In the genomic region with DNA sequence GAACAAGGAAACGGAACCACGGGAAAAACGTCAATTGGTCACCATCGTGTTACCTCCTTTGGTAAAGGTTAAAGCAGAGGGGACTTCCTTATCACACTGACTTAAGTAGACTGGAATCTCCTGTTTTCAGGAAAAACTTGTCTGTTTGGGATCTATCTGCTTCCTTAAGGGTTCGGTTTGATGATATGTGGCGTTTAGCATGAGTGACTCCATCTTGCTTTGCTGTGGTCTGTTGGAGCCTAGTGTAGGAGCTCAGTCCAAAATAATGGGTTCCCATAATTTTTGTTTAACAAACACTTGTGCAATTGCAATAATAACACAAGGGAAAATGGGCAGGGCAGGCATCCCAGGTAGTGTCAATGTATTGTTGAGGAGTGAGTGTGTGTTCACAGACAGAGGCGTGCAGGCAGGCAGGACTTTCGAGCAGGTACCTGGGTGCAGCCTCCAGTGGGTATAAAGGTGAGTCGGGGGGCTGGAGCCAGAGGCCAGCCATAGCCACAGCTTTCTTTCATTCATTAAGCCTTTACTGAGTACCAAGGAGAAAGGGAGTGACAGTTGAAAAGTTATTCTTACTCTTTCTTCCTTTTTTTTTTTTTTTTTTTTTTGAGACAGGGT, we compare ENCODE assay signal across 28 cellular contexts. TPM values are rescaled to one million over a fixed set of nuclear protein-coding genes. Genes with fewer than 3 reads are reported as not detected.
DNase-seq lines count a peak whose midpoint lies in the region; ATAC-seq, FAIRE-seq and TF ChIP-seq lines count a peak whose summit lies in the region.
"Had no signal": no experiment of that assay in that cellular context is flagged by ENCODE, and none has a peak within 500 bp of the region (broad histone marks: within the 10 kb centered on the region; RNA-seq: fewer than 3 reads in every experiment).

No MANE protein-coding gene starts in this region.

- in situ Hi-C loops in K562 (cut with MboI), result loop anchor here (25.0 kb wide), 1 partner anchor 317 kb away; no protein-coding TSS in a partner anchor

- no TSS peak for BruUV-seq in K562 (replicated peaks; lab: Mats Ljungman, UMichigan)

- H3K27me3 Mint-ChIP-seq in activated naive CD8-positive, alpha-beta T cell treated with anti-CD3 and anti-CD28 coated beads, Interleukin-2, amount 10 ng/mL, durations not matched to agents 7 days and 5 days, result peaks cover 2% of the 10 kb centered on the region
- no peaks in the 10 kb centered on the region for H3K27me3 Mint-ChIP-seq in activated naive CD8-positive, alpha-beta T cell treated with anti-CD3 and anti-CD28 coated beads for 36 hours
- no peaks in the 10 kb centered on the region for H3K27me3 Mint-ChIP-seq in T-cell
- H3K27me3 Mint-ChIP-seq: CD8-positive, alpha-beta memory T cell had no signal

- intact Hi-C loops in K562 (cut with micrococcal nuclease), result no loop called here
- intact Hi-C loops in aorta (cut with DNase I), result loop anchor here (10.0 kb wide), 1 partner anchor 46 kb away; a partner anchor contains a TSS

- H3K4me3 Mint-ChIP-seq in activated naive CD8-positive, alpha-beta T cell treated with anti-CD3 and anti-CD28 coated beads, Interleukin-2, amount 10 ng/mL, durations not matched to agents 7 days and 5 days, result no peak overlapping the region
- no peak overlapping the region for H3K4me3 Mint-ChIP-seq in activated naive CD8-positive, alpha-beta T cell treated with anti-CD3 and anti-CD28 coated beads for 36 hours
- H3K4me3 Mint-ChIP-seq in T-cell, result no peak overlapping the region
- H3K4me3 Mint-ChIP-seq: HFFc6 had no signal

- no peak overlapping the region for H3K27ac ChIP-seq in K562 (ENCODE audit: extremely low read depth, low read depth, low read length)
- no peak overlapping the region for H3K27ac ChIP-seq in osteoblast (ENCODE audit: low read depth, low read length)
- H3K27ac ChIP-seq in aorta (ENCODE audit: low read depth in 1 of 2, low read length in 2 of 2), result no peak overlapping the region
- H3K27ac ChIP-seq: C4-2B, HL-60, SJCRH30 had no signal

- H2AFZ ChIP-seq in K562 (ENCODE audit: low read depth, low read length), result no peak overlapping the region
- H2AFZ ChIP-seq in osteoblast (ENCODE audit: low read length), result no peak overlapping the region

- no peak overlapping the region for H3K27ac Mint-ChIP-seq in activated naive CD8-positive, alpha-beta T cell treated with anti-CD3 and anti-CD28 coated beads, Interleukin-2, amount 10 ng/mL, durations not matched to agents 7 days and 5 days
- no peak overlapping the region for H3K27ac Mint-ChIP-seq in activated naive CD8-positive, alpha-beta T cell treated with anti-CD3 and anti-CD28 coated beads for 36 hours
- no peak overlapping the region for H3K27ac Mint-ChIP-seq in T-cell
- H3K27ac Mint-ChIP-seq: HFFc6 had no signal

- H3K27me3 ChIP-seq in K562 (ENCODE audit: control insufficient read depth in 2 of 2, insufficient read depth in 2 of 2, low read length in 2 of 2) (peaks cover 17 to 20% of the 10 kb centered on the region in 2 experiments; a peak in 4 of 5 replicates), osteoblast (ENCODE audit: insufficient read depth, low read length) (peaks cover 4% of the 10 kb centered on the region), aorta (ENCODE audit: control insufficient read depth in 1 of 2, insufficient read depth in 2 of 2, low read length in 1 of 2) (no peaks in the 10 kb centered on the region)
- H3K27me3 ChIP-seq: SJCRH30 had no signal

- peak; percentile 13 for DNase-seq in activated naive CD8-positive, alpha-beta T cell treated with anti-CD3 and anti-CD28 coated beads, Interleukin-2, amount 10 ng/mL, durations not matched to agents 7 days and 5 days
- DNase-seq in activated naive CD8-positive, alpha-beta T cell treated with anti-CD3 and anti-CD28 coated beads for 36 hours, result no peak
- DNase-seq in K562 (ENCODE audit: extremely low read depth in 1 of 4, low spot score in 3 of 4), result no peak
- DNase-seq in osteoblast (ENCODE audit: insufficient read length, low spot score, missing footprints), result peak; percentile 13
- DNase-seq in aorta, result peak; percentile 30 to 57
- no peak for DNase-seq in T-cell
- DNase-seq: CD8-positive, alpha-beta memory T cell; DMS 273 treated with DMSO at 0.1 percent for 48 hours; DMS79; EL; GDM1; GOT3; HFFc6; Karpas-422; NCI-H1105 treated with DMSO at 0.1 percent for 48 hours; NCI-H2029; NCI-H446; NCI-H524 treated with DMSO at 0.1 percent for 48 hours; NCI-H82; NK-92 treated with Interleukin-12 subunit alpha and Interleukin-12 subunit beta, amount 100 ng/mL, for 24 hours; PC-3; SJCRH30 had no signal

- TF ChIP-seq EP300 in K562 (IDR thresholded peaks at IDR 0.05; ENCODE audit: low read length), result no peak

- H3K9me3 ChIP-seq in K562 (replicated peaks; ENCODE audit: control insufficient read depth, insufficient read depth, low read depth, low read length) (no peaks in the 10 kb centered on the region), osteoblast (ENCODE audit: low read depth, low read length) (no peaks in the 10 kb centered on the region), aorta (ENCODE audit: control insufficient read depth, low read length) (no peaks in the 10 kb centered on the region)
- H3K9me3 ChIP-seq: HAP-1, SJCRH30 had no signal

- H3K4me1 ChIP-seq in K562 (replicated peaks in 1 of 2; ENCODE audit: control insufficient read depth in 2 of 2, insufficient read depth in 2 of 2, low read length in 2 of 2), result peaks cover 2 to 13% of the 10 kb centered on the region in 2 experiments; a peak in 4 of 5 replicates
- peaks cover 2% of the 10 kb centered on the region for H3K4me1 ChIP-seq in osteoblast (ENCODE audit: insufficient read depth, low read length)
- H3K4me1 ChIP-seq in aorta (ENCODE audit: control insufficient read depth in 1 of 2, insufficient read depth in 2 of 2, low read length in 2 of 2), result no peaks in the 10 kb centered on the region
- H3K4me1 ChIP-seq: SJCRH30 had no signal

- H4K20me1 ChIP-seq in K562 (replicated peaks; ENCODE audit: control insufficient read depth, insufficient read depth, low read length) (no peaks in the 10 kb centered on the region), osteoblast (ENCODE audit: insufficient read depth, low read length) (no peaks in the 10 kb centered on the region)

- no peaks in the 10 kb centered on the region for H3K9me3 Mint-ChIP-seq in activated naive CD8-positive, alpha-beta T cell treated with anti-CD3 and anti-CD28 coated beads, Interleukin-2, amount 10 ng/mL, durations not matched to agents 7 days and 5 days
- H3K9me3 Mint-ChIP-seq in activated naive CD8-positive, alpha-beta T cell treated with anti-CD3 and anti-CD28 coated beads for 36 hours, result no peaks in the 10 kb centered on the region
- no peaks in the 10 kb centered on the region for H3K9me3 Mint-ChIP-seq in T-cell
- H3K9me3 Mint-ChIP-seq: CD8-positive, alpha-beta memory T cell; HFFc6 had no signal

- H3K79me2 ChIP-seq in K562 (ENCODE audit: control insufficient read depth, insufficient read depth, low read length), result peaks cover 3% of the 10 kb centered on the region; the same call in 2 of the 3 replicates
- H3K79me2 ChIP-seq in osteoblast (ENCODE audit: insufficient read depth, low read length), result no peaks in the 10 kb centered on the region

- H3K9me1 ChIP-seq in K562 (ENCODE audit: control insufficient read depth, insufficient read depth, low read length), result no peaks in the 10 kb centered on the region

- no peaks in the 10 kb centered on the region for H3K36me3 ChIP-seq in K562 (ENCODE audit: control insufficient read depth, insufficient read depth, low read length)
- no peaks in the 10 kb centered on the region for H3K36me3 ChIP-seq in osteoblast (ENCODE audit: insufficient read depth, low read length)
- no peaks in the 10 kb centered on the region for H3K36me3 ChIP-seq in aorta (ENCODE audit: control insufficient read depth in 1 of 2, insufficient read depth in 2 of 2, low read length in 1 of 2)
- H3K36me3 ChIP-seq: HAP-1, SJCRH30 had no signal

- no peak for TF ChIP-seq RAD21 in K562 (CRISPR knock-in tag; conservative IDR thresholded peaks at IDR 0.05 in 1 of 2, IDR thresholded peaks at IDR 0.05 in 1 of 2)

- POLR2A ChIA-PET in activated naive CD8-positive, alpha-beta T cell treated with anti-CD3 and anti-CD28 coated beads, Interleukin-2, amount 10 ng/mL, durations not matched to agents 7 days and 5 days (lab: Charles Lee), result no interaction called here
- POLR2A ChIA-PET in K562 (lab: Yijun Ruan, JAX), result no interaction called here
- POLR2A ChIA-PET in T-cell (lab: Charles Lee), result interaction anchor here in 1 of 2 donors (0.6 kb wide), 1 partner anchor 1112 kb away, joined by 3 read pairs; a partner anchor contains a TSS

- H3K4me3 ChIP-seq in K562 (no peak overlapping the region), osteoblast (ENCODE audit: insufficient read depth, low read length) (no peak overlapping the region), aorta (ENCODE audit: low read length in 2 of 2) (no peak overlapping the region)
- H3K4me3 ChIP-seq: GM12878, HAP-1, SJCRH30 had no signal

- H3K4me2 ChIP-seq in K562 (ENCODE audit: insufficient read depth, low read length) (no peak overlapping the region), osteoblast (ENCODE audit: insufficient read depth, low read length) (no peak overlapping the region)

- no peak for FAIRE-seq in K562 (lab: Jason Lieb, UNC)
- FAIRE-seq: GM12878 had no signal

- no peak for TF ChIP-seq CTCF in K562 (IDR thresholded peaks at IDR 0.05 in 2 of 3, conservative IDR thresholded peaks at IDR 0.05 in 1 of 3; ENCODE audit: insufficient read depth in 2 of 3, low read depth in 1 of 3, low read length in 3 of 3)
- TF ChIP-seq CTCF in osteoblast (IDR thresholded peaks at IDR 0.05; ENCODE audit: extremely low read depth, low read depth, low read length), result no peak

- no peak overlapping the region for H3K9ac ChIP-seq in K562 (ENCODE audit: insufficient read depth in 1 of 2, low read depth in 2 of 2, low read length in 2 of 2)

- ATAC-seq in activated naive CD8-positive, alpha-beta T cell treated with anti-CD3 and anti-CD28 coated beads, Interleukin-2, amount 10 ng/mL, durations not matched to agents 7 days and 5 days (ENCODE audit: low read depth), result no peak
- ATAC-seq in K562, result no peak
- no peak for ATAC-seq in aorta (ENCODE audit: low FRiP score)
- no peak for ATAC-seq in HG02678 (IDR thresholded peaks at IDR 0.05; ENCODE audit: unreplicated experiment)
- no peak for ATAC-seq in T-cell (replicated peaks in 1 of 4)
- ATAC-seq: GM12878, PC-3, Right ventricle myocardium inferior had no signal

- peaks cover 1% of the 10 kb centered on the region for H3K4me1 Mint-ChIP-seq in activated naive CD8-positive, alpha-beta T cell treated with anti-CD3 and anti-CD28 coated beads, Interleukin-2, amount 10 ng/mL, durations not matched to agents 7 days and 5 days
- H3K4me1 Mint-ChIP-seq in activated naive CD8-positive, alpha-beta T cell treated with anti-CD3 and anti-CD28 coated beads for 36 hours, result peaks cover 2% of the 10 kb centered on the region
- H3K4me1 Mint-ChIP-seq in T-cell, result peaks cover 6 to 11% (median 6%) of the 10 kb centered on the region in 3 donors

- no peaks in the 10 kb centered on the region for H3K36me3 Mint-ChIP-seq in activated naive CD8-positive, alpha-beta T cell treated with anti-CD3 and anti-CD28 coated beads, Interleukin-2, amount 10 ng/mL, durations not matched to agents 7 days and 5 days
- peaks cover 2% of the 10 kb centered on the region for H3K36me3 Mint-ChIP-seq in activated naive CD8-positive, alpha-beta T cell treated with anti-CD3 and anti-CD28 coated beads for 36 hours
- no peaks in the 10 kb centered on the region for H3K36me3 Mint-ChIP-seq in T-cell

- CTCF ChIA-PET in K562 (lab: Yijun Ruan, JAX; ENCODE audit: low intra/inter-chr PET ratio), result no interaction called here
- CTCF ChIA-PET in T-cell (lab: Charles Lee), result interaction anchor here in 1 of 2 donors (0.7 kb wide), 1 partner anchor 281 kb away, joined by 3 read pairs; no protein-coding TSS in a partner anchor

- no peak for TF ChIP-seq POLR2A in K562 (conservative IDR thresholded peaks at IDR 0.05)

- WGBS in K562 (ENCODE audit: insufficient coverage, low coverage, missing lambda C conversion rate), result 5% methylated on average over 9 of the region's 9 CpGs
- WGBS in aorta, 2 donors, result 91 to 92% methylated on average over 9 of the region's 9 CpGs

RNA-seq across cellular contexts. Expression of a gene that starts 4.3 kb away (rescaled TPM):
- total RNA-seq in activated naive CD8-positive, alpha-beta T cell treated with anti-CD3 and anti-CD28 coated beads, Interleukin-2, amount 10 ng/mL, durations not matched to agents 7 days and 5 days, result 10 to 100 TPM; 72.8 to 78.2 TPM
- 10 to 100 TPM; 23.4 to 26.3 TPM for total RNA-seq in activated naive CD8-positive, alpha-beta T cell treated with anti-CD3 and anti-CD28 coated beads for 36 hours
- total RNA-seq in K562 (2011; cell fraction: chromatin; rRNA removed; ENCODE audit: low replicate concordance), result 111 and 287 TPM in 2 replicates
- 149 and 158 TPM in 2 replicates for total RNA-seq in K562 (2011; cell fraction: nucleolus; rRNA removed)
- 121 and 125 TPM in 2 replicates for total RNA-seq in K562 (2011; cell fraction: nucleoplasm; rRNA removed)
- total RNA-seq in K562 (2014; rRNA removed) (14.0 and 17.2 TPM in 2 replicates), K562 (2014; rRNA removed; fragmentation: Illumina TruSeq; extraction: Trizol) (6.5 and 9.1 TPM in 2 replicates), K562 (2015; rRNA removed; fragmentation: Illumina TruSeq; extraction: Trizol) (11.2 and 13.6 TPM in 2 replicates), K562 (2021) (32.3 and 45.5 TPM in 2 replicates), osteoblast (11.8 and 14.5 TPM in 2 replicates), aorta (10 to 100 TPM; 42.9 to 60.3 TPM), T-cell (100 to 1,000 TPM in 4 of 5 donors, 10 to 100 TPM in 1; 99.6 to 153 (median 141) TPM)
- polyA plus RNA-seq in K562 (2011; rRNA removed) (16.4 and 22.8 TPM in 2 replicates), K562 (2014; fragmentation: Illumina TruSeq; extraction: Trizol) (13.9 and 15.2 TPM in 2 replicates), K562 (2014; fragmentation: Nextera tagmentation; extraction: Ambion mirVana) (under 1 TPM; 0.06 to 0.14 TPM), K562 (2014; rRNA removed) (36.5 and 42.5 TPM in 2 replicates), aorta (10 to 100 TPM in 1 of 2 donors, 1 to 10 TPM in 1; 7.0 to 60.5 TPM)
- 7.9 and 11.1 TPM in 2 replicates for polyA plus RNA-seq in K562 (2011; cell fraction: cytosol; rRNA removed)
- 246 and 319 TPM in 2 replicates for polyA plus RNA-seq in K562 (2011; cell fraction: nucleus; rRNA removed)
- 25.6 and 37.4 TPM in 2 replicates for polyA plus RNA-seq in K562 (2012)
- 6.3 and 9.9 TPM in 2 replicates for polyA minus RNA-seq in K562 (2011; rRNA and poly(A)+ RNA removed)
- polyA minus RNA-seq in K562 (2011; cell fraction: cytosol; rRNA and poly(A)+ RNA removed), result 5.7 and 13.2 TPM in 2 replicates
- polyA minus RNA-seq in K562 (2011; cell fraction: nucleus; rRNA and poly(A)+ RNA removed), result 49.8 and 50.9 TPM in 2 replicates

RNA-seq across cellular contexts. Expression of a gene that starts 46.4 kb away (rescaled TPM):
- not detected for total RNA-seq in activated naive CD8-positive, alpha-beta T cell treated with anti-CD3 and anti-CD28 coated beads, Interleukin-2, amount 10 ng/mL, durations not matched to agents 7 days and 5 days
- total RNA-seq in activated naive CD8-positive, alpha-beta T cell treated with anti-CD3 and anti-CD28 coated beads for 36 hours, result under 1 TPM; 0.12 to 0.14 TPM
- total RNA-seq in K562 (2011; cell fraction: chromatin; rRNA removed; ENCODE audit: low replicate concordance), result not detected in 2 replicates
- not detected in 2 replicates for total RNA-seq in K562 (2011; cell fraction: nucleolus; rRNA removed)
- total RNA-seq in K562 (2011; cell fraction: nucleoplasm; rRNA removed), result not detected in 2 replicates
- total RNA-seq in K562 (2014; rRNA removed), result not detected in 2 replicates
- not detected in 2 replicates for total RNA-seq in K562 (2014; rRNA removed; fragmentation: Illumina TruSeq; extraction: Trizol)
- total RNA-seq in K562 (2015; rRNA removed; fragmentation: Illumina TruSeq; extraction: Trizol), result not detected in 2 replicates
- 0.09 and 0.22 TPM in 2 replicates for total RNA-seq in K562 (2021)
- polyA plus RNA-seq in K562 (2011; rRNA removed), result not detected in 2 replicates
- not detected in 2 replicates for polyA plus RNA-seq in K562 (2011; cell fraction: cytosol; rRNA removed)
- not detected in 2 replicates for polyA plus RNA-seq in K562 (2011; cell fraction: nucleus; rRNA removed)
- polyA plus RNA-seq in K562 (2012), result not detected in 2 replicates
- polyA plus RNA-seq in K562 (2014; fragmentation: Illumina TruSeq; extraction: Trizol), result not detected in 2 replicates
- polyA plus RNA-seq in K562 (2014; fragmentation: Nextera tagmentation; extraction: Ambion mirVana), result not detected
- not detected in 2 replicates for polyA plus RNA-seq in K562 (2014; rRNA removed)
- polyA minus RNA-seq in K562 (2011; rRNA and poly(A)+ RNA removed), result not detected in 2 replicates
- not detected in 2 replicates for polyA minus RNA-seq in K562 (2011; cell fraction: cytosol; rRNA and poly(A)+ RNA removed)
- not detected in 2 replicates for polyA minus RNA-seq in K562 (2011; cell fraction: nucleus; rRNA and poly(A)+ RNA removed)
- total RNA-seq in osteoblast, result 13.8 and 14.4 TPM in 2 replicates
- 100 to 1,000 TPM; 157 to 439 TPM for total RNA-seq in aorta
- polyA plus RNA-seq in aorta, result 100 to 1,000 TPM in 1 of 2 donors, 10 to 100 TPM in 1; 98.8 to 361 TPM
- total RNA-seq in T-cell, result under 1 TPM in 4 of 5 donors, not detected in 1; 0.10 to 0.57 (median 0.26) TPM
- polyA plus RNA-seq: CD8-positive, alpha-beta memory T cell had no signal

Comparison
In these comparisons a context has a peak if more than half of its experiments do, and no peak if none do; other contexts are left out.
1. DNase-seq: peak in activated naive CD8-positive, alpha-beta T cell treated with anti-CD3 and anti-CD28 coated beads, Interleukin-2, amount 10 ng/mL, durations not matched to agents 7 days and 5 days (single experiment), osteoblast (single experiment) and aorta (2 of 2); none in activated naive CD8-positive, alpha-beta T cell treated with anti-CD3 and anti-CD28 coated beads for 36 hours (single experiment), K562 (0 of 4) and T-cell (0 of 34).
2. RNA of a gene that starts 46.4 kb away (total RNA-seq): 157 to 439 TPM in aorta; 13.8 to 14.4 TPM in osteoblast, 0.10 to 0.57 TPM in T-cell, 0.12 to 0.14 TPM in activated naive CD8-positive, alpha-beta T cell treated with anti-CD3 and anti-CD28 coated beads for 36 hours, not detected in activated naive CD8-positive, alpha-beta T cell treated with anti-CD3 and anti-CD28 coated beads, Interleukin-2, amount 10 ng/mL, durations not matched to agents 7 days and 5 days and 0.09 to 0.22 TPM in K562; every median in the first group is over 10 times any median in the second.